In the genomic region with DNA sequence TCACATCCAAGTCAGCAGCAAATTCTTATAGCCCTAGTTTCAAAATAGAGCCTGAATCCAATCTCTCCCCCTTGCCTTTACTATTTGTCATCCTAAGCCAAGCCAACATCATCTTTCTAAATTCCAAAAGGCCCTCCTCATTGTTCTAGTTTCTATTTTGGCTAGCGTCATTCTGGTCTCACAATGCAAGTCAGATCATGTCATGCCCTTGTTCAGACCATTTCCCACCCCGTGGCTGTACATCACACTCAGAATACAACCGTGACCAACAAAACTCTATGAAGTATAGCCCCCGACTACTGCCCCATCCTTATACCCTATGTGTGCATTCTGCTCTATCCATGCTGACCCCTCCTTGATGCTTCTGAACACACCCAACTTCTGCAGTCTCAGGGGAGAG, we compare ENCODE assay signal across 16 cellular contexts. TPM values are rescaled to one million over a fixed set of nuclear protein-coding genes. Genes with fewer than 3 reads are reported as not detected.
DNase-seq lines count a peak whose midpoint lies in the region; ATAC-seq, FAIRE-seq and TF ChIP-seq lines count a peak whose summit lies in the region.
"Had no signal": no experiment of that assay in that cellular context is flagged by ENCODE, and none has a peak within 500 bp of the region (broad histone marks: within the 10 kb centered on the region; RNA-seq: fewer than 3 reads in every experiment).

No MANE protein-coding gene starts in this region.

- H3K36me3 ChIP-seq in DND-41 (ENCODE audit: insufficient read depth, low read length) (no peaks in the 10 kb centered on the region), OCI-LY1 (ENCODE audit: insufficient read depth, low read length) (no peaks in the 10 kb centered on the region; the same call in 1 of the 2 replicates), bronchial epithelial cell (ENCODE audit: control insufficient read depth, insufficient read depth, low read length) (no peaks in the 10 kb centered on the region)
- H3K36me3 ChIP-seq: heart left ventricle had no signal

- H3K4me2 ChIP-seq in DND-41 (ENCODE audit: insufficient read depth, low read length): peak overlapping the region; percentile 96; the same call in 1 of the 2 replicates
- no peak overlapping the region for H3K4me2 ChIP-seq in OCI-LY1 (ENCODE audit: low read length)

- H3K4me3 ChIP-seq in DND-41 (ENCODE audit: low read depth in 1 of 2, low read length in 2 of 2): no peak overlapping the region
- no peak overlapping the region for H3K4me3 ChIP-seq in OCI-LY1 (ENCODE audit: low read depth, low read length, poor library complexity, severe bottlenecking)
- H3K4me3 ChIP-seq in bronchial epithelial cell (ENCODE audit: low read depth, low read length): no peak overlapping the region

- H3K27ac ChIP-seq in DND-41 (ENCODE audit: low read length) (peak overlapping the region; percentile 86), OCI-LY1 (ENCODE audit: low read depth, low read length, poor library complexity, severe bottlenecking) (peak overlapping the region; percentile 95)

- no peak for DNase-seq in DND-41
- peak; percentile 71 for DNase-seq in bronchial epithelial cell (ENCODE audit: low read depth)
- DNase-seq in natural killer cell: no peak
- no peak for DNase-seq in COLO829 (ENCODE audit: low spot score)
- no peak for DNase-seq in NCI-H774 (lab: John Stamatoyannopoulos, UW)
- DNase-seq in kidney tubule cell (ENCODE audit: low spot score): no peak
- DNase-seq in NCI-H1417 treated with DMSO at 0.1 percent for 48 hours (lab: John Stamatoyannopoulos, UW): no peak
- DNase-seq: activated CD4-positive, alpha-beta T cell treated with anti-CD3 and anti-CD28 coated beads, Interleukin-2, amount 50 U/mL, for 48 hours; aorta; effector CD4-positive, alpha-beta T cell; heart left ventricle; mesenchymal stem cell; NCI-H187 treated with DMSO at 0.1 percent for 48 hours; NK-92 treated with Interleukin-12 subunit alpha and Interleukin-12 subunit beta, amount 100 ng/mL, for 24 hours; retina had no signal

- peaks cover 41% of the 10 kb centered on the region for H3K4me1 ChIP-seq in DND-41 (ENCODE audit: insufficient read depth, low read length)
- H3K4me1 ChIP-seq in OCI-LY1 (ENCODE audit: insufficient read depth, low read length, severe bottlenecking): peaks cover 48% of the 10 kb centered on the region

- FAIRE-seq in bronchial epithelial cell (lab: Jason Lieb, UNC): peak; percentile 82

- H4K20me1 ChIP-seq in DND-41 (ENCODE audit: insufficient read depth, low read length) (no peaks in the 10 kb centered on the region), OCI-LY1 (ENCODE audit: insufficient read depth, low read length) (no peaks in the 10 kb centered on the region)

- H3K9ac ChIP-seq in DND-41 (ENCODE audit: low read depth, low read length) (peak overlapping the region; percentile 56), OCI-LY1 (ENCODE audit: low read length) (no peak overlapping the region)

- H3K27ac Mint-ChIP-seq in natural killer cell: peak overlapping the region; percentile 97 to 98

- TF ChIP-seq CTCF in DND-41 (IDR thresholded peaks at IDR 0.05; ENCODE audit: borderline replicate concordance, extremely low read depth, low read length, poor library complexity, severe bottlenecking) (no peak), OCI-LY1 (IDR thresholded peaks at IDR 0.05; ENCODE audit: low read length) (no peak), bronchial epithelial cell (IDR thresholded peaks at IDR 0.05; ENCODE audit: insufficient read depth, low read length, severe bottlenecking) (no peak), natural killer cell (IDR thresholded peaks at IDR 0.05) (no peak)

- no peaks in the 10 kb centered on the region for H3K27me3 ChIP-seq in DND-41 (ENCODE audit: insufficient read depth, low read length, poor library complexity)
- no peaks in the 10 kb centered on the region for H3K27me3 ChIP-seq in OCI-LY1 (ENCODE audit: insufficient read depth, low read length)
- H3K27me3 ChIP-seq in bronchial epithelial cell (ENCODE audit: control insufficient read depth, insufficient read depth, low read length): peaks cover under 1% of the 10 kb centered on the region
- H3K27me3 ChIP-seq: heart left ventricle had no signal

- intact Hi-C loops in natural killer cell (cut with micrococcal nuclease): loop anchor here (5.0 kb wide), 4 partner anchors 34 to 479 kb away; no protein-coding TSS in a partner anchor

- no peaks in the 10 kb centered on the region for H3K9me3 ChIP-seq in DND-41 (ENCODE audit: insufficient read depth, low read length, severe bottlenecking)
- no peaks in the 10 kb centered on the region for H3K9me3 ChIP-seq in OCI-LY1 (ENCODE audit: low read length)

- H3K4me1 Mint-ChIP-seq in natural killer cell: peaks cover 82 to 96% of the 10 kb centered on the region in 2 donors

- peaks cover 7 to 10% of the 10 kb centered on the region in 2 donors for H3K9me3 Mint-ChIP-seq in natural killer cell

- H3K79me2 ChIP-seq in DND-41 (ENCODE audit: insufficient read depth, low read length) (no peaks in the 10 kb centered on the region), OCI-LY1 (ENCODE audit: insufficient read depth, low read length) (no peaks in the 10 kb centered on the region)

- no peaks in the 10 kb centered on the region for H3K27me3 Mint-ChIP-seq in natural killer cell (ENCODE audit: low read depth in 2 of 2)

- H3K9me2 ChIP-seq in OCI-LY1 (ENCODE audit: low read depth, low read length): no peaks in the 10 kb centered on the region

- H3F3A ChIP-seq in OCI-LY1 (ENCODE audit: insufficient read depth, low read length): no peaks in the 10 kb centered on the region

- ATAC-seq in DND-41 (ENCODE audit: insufficient read depth, low read depth) (no peak), natural killer cell (peak in 1 of 3 donors; percentile 1)

- H2AFZ ChIP-seq in DND-41 (ENCODE audit: low read depth, low read length) (peak overlapping the region; percentile 38), OCI-LY1 (ENCODE audit: low read length) (0 out of 2 replicates have a peak overlapping the region, but pooled peaks have one; percentile 59)

- H3K4me3 Mint-ChIP-seq in natural killer cell: peak overlapping the region; percentile 81

- peaks cover 14% of the 10 kb centered on the region for H3K36me3 Mint-ChIP-seq in natural killer cell

RNA-seq across cellular contexts. Expression of a gene that starts 12.3 kb away (rescaled TPM):
- total RNA-seq in bronchial epithelial cell: not detected in 2 replicates
- total RNA-seq in natural killer cell: 100 to 1,000 TPM; 552 to 653 (median 582) TPM

Comparison
In these comparisons a context has a peak if more than half of its experiments do, and no peak if none do; other contexts are left out.
1. RNA of a gene that starts 12.3 kb away (total RNA-seq): 552 to 653 TPM in natural killer cell; not detected in bronchial epithelial cell; every median in the first group is over 100 times any median in the second.